In genomic region chr3:129978123-129978522, GRCh38 we compare ENCODE assay signal across 10 cellular contexts. TPM values are rescaled to one million over a fixed set of nuclear protein-coding genes. Genes with fewer than 3 reads are reported as not detected.
"Had no signal": no experiment of that assay in that cellular context is flagged by ENCODE, and none has a peak within 500 bp of the region (broad histone marks: within the 10 kb centered on the region; RNA-seq: fewer than 3 reads in every experiment).

No MANE protein-coding gene starts in this region.

- H3K4me3 ChIP-seq: HAP-1 had no signal

- H3K9me3 ChIP-seq: HAP-1 had no signal

- H3K36me3 ChIP-seq: HAP-1 had no signal

- H3K4me1 ChIP-seq: HAP-1 had no signal

- ATAC-seq: HCT116, HepG2 had no signal

- H3K9me3 Mint-ChIP-seq: HFFc6, IgD-negative memory B cell had no signal

- DNase-seq: GOT3, H7, HFFc6 had no signal

- H3K4me3 Mint-ChIP-seq: HFFc6 had no signal

- H3K27ac Mint-ChIP-seq: HFFc6, IgD-negative memory B cell had no signal

- H3K27ac ChIP-seq: HL-60 had no signal

RNA-seq across cellular contexts. Expression of gene TRH, which starts 3.6 kb away (rescaled TPM):
- total RNA-seq: H4, HepG2, HFFc6, HT1080 had no signal
- polyA plus RNA-seq: HepG2, IgD-negative memory B cell had no signal
